8 cellular contexts compared by ENCODE assay signal in genomic region chr17:48261297-48261880, GRCh38.
A peak's percentile ranks its signal among the peaks of the same experiment; 100 is the strongest.
DNase-seq lines count a peak whose midpoint lies in the region; ATAC-seq and TF ChIP-seq lines count a peak whose summit lies in the region.

No MANE protein-coding gene starts in this region.

- ATAC-seq in SK-N-SH treated with all-trans-retinoic acid at 6 μM for 48 hours (peak; percentile 83), HG03280 (IDR thresholded peaks at IDR 0.05; ENCODE audit: unreplicated experiment) (no peak), HG03457 (IDR thresholded peaks at IDR 0.05; ENCODE audit: unreplicated experiment) (no peak)

- DNase-seq in EL (peak; percentile 50), HuH-7 (ENCODE audit: low spot score) (peak; percentile 28), left kidney (ENCODE audit: low read depth, low spot score) (peak; percentile 79), NCI-H128 (lab: John Stamatoyannopoulos, UW; ENCODE audit: unreplicated experiment) (no peak)
- DNase-seq in effector CD4-positive, alpha-beta T cell: no peak

TF ChIP-seq in SK-N-SH treated with all-trans-retinoic acid at 6 μM for 48 hours, 23 proteins besides CTCF, POLR2A, EP300 and RAD21:
- TF ChIP-seq POU6F1 (CRISPR knock-in tag; IDR thresholded peaks at IDR 0.05; ENCODE audit: borderline replicate concordance, low read depth): no peak
TF ChIP-seq in SK-N-SH treated with all-trans-retinoic acid at 6 μM for 48 hours: peak in this region for 0.

Comparison
In these comparisons a context has a peak if more than half of its experiments do, and no peak if none do; other contexts are left out.
1. DNase-seq: peak in EL (single experiment), HuH-7 (single experiment) and left kidney (single experiment); none in effector CD4-positive, alpha-beta T cell (single experiment) and NCI-H128 (single experiment).